Comparison of ENCODE assay signal across 8 cellular contexts in the genomic region with DNA sequence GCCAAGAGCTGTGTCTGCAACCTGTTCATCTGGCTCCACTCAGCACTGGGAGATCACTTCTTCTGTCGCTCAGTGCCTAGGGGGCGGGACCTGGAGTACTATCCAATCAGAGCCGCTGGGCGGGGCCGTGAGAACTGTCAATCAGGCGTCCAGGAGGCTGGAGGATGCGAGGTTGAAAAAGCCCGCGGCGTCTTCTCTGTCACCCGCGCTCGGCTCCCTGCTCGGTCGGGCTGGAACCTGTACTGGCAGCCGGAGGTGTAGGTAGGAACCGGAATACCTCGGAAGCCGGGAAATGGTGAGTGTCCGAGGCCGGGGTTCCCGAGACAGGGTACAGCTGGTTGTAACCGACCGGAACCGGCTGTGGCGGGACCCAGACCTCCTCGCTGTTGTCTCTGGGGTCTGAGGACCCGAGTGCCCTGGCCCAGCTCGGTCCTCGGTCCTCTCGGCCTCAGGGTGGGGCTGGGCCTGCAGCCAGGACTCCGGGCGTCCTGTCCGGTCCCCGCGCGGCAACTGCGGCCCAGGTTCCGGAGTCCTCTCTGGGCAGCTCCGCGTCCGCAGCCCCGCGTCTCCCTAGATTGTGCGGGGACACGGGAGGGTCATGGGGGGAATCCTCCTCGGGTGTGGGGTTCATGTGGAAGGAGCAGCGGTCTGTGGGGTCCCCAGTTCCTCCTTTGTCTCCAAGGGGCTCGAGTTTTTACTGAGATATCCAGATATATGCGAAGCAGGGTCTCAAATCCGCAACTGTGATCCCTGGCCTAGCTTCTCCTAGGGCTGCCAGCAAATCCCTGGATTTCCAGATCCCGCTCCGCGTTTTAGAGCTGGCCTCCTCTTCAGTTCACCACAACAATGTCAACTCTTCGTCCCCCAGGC. TPM values are rescaled to one million over a fixed set of nuclear protein-coding genes. Genes with fewer than 3 reads are reported as not detected.
DNase-seq lines count a peak whose midpoint lies in the region; TF ChIP-seq lines count a peak whose summit lies in the region.

No MANE protein-coding gene starts in this region.

- H3K4me1 ChIP-seq in H9 (ENCODE audit: insufficient read depth, low read length): no peaks in the 10 kb centered on the region

- no peak overlapping the region for H3T11ph ChIP-seq in H9 (ENCODE audit: low read length)

- CTCF ChIA-PET in activated naive CD4-positive, alpha-beta T cell treated with anti-CD3 and anti-CD28 coated beads for 36 hours (lab: Charles Lee): interaction anchor here (0.6 to 1.1 kb wide), 2 partner anchors 79 to 257 kb away, joined by 3 read pairs; no protein-coding TSS in a partner anchor

- peak overlapping the region; percentile 88 to 97 for H3K4me3 Mint-ChIP-seq in H9
- peak overlapping the region; percentile 72 for H3K4me3 Mint-ChIP-seq in activated naive CD4-positive, alpha-beta T cell treated with anti-CD3 and anti-CD28 coated beads for 36 hours

- peak overlapping the region in 2 of 3 experiments; percentile 94 to 99; a peak in 5 of 7 replicates for H3K27ac Mint-ChIP-seq in H9
- H3K27ac Mint-ChIP-seq in activated naive CD4-positive, alpha-beta T cell treated with anti-CD3 and anti-CD28 coated beads for 36 hours: no peak overlapping the region

- in situ Hi-C loops in SK-MEL-5 (cut with HindIII; ENCODE audit: low pct_unique_long_range_greater_than_20kb, low sequenced_read_pairs): no loop called here

- H2BK120ac ChIP-seq in H9 (ENCODE audit: low read depth, low read length, poor library complexity, severe bottlenecking): no peak overlapping the region

- H2AFZ ChIP-seq in H9 (ENCODE audit: low read length): no peak overlapping the region

- intact Hi-C loops in activated naive CD4-positive, alpha-beta T cell treated with anti-CD3 and anti-CD28 coated beads for 36 hours (cut with micrococcal nuclease): no loop called here

- peak overlapping the region; percentile 53 for H3K14ac ChIP-seq in H9 (ENCODE audit: insufficient read depth, low read length)

- H4K5ac ChIP-seq in H9 (ENCODE audit: insufficient read length, low read depth, low read length): no peak overlapping the region

- H2BK12ac ChIP-seq in H9 (ENCODE audit: insufficient read length, low read depth, low read length): no peak overlapping the region

- peak overlapping the region; percentile 25 for H3K4me2 ChIP-seq in H9 (ENCODE audit: insufficient read depth, insufficient read length, low read length)

- H3K18ac ChIP-seq in H9 (ENCODE audit: insufficient read length, low read depth, low read length): peak overlapping the region; percentile 32

- peaks cover 12% of the 10 kb centered on the region for H3K36me3 ChIP-seq in MG63

- no peak overlapping the region for H4K91ac ChIP-seq in H9 (ENCODE audit: insufficient read length, low read depth, low read length)

- H2BK5ac ChIP-seq in H9 (ENCODE audit: insufficient read length, low read length): no peak overlapping the region

- H3K56ac ChIP-seq in H9 (ENCODE audit: insufficient read length, low read depth, low read length): no peak overlapping the region

- H3K27me3 ChIP-seq in H9 (ENCODE audit: insufficient read depth, low read length): no peaks in the 10 kb centered on the region
- no peaks in the 10 kb centered on the region for H3K27me3 ChIP-seq in MG63

- no peak for TF ChIP-seq CTCF in H9 (conservative IDR thresholded peaks at IDR 0.05)

- 0 out of 4 replicates have a peak, but pooled peaks cover 0 to 2% of the 10 kb centered on the region in 2 experiments for H3K4me1 Mint-ChIP-seq in H9
- H3K4me1 Mint-ChIP-seq in activated naive CD4-positive, alpha-beta T cell treated with anti-CD3 and anti-CD28 coated beads for 36 hours (ENCODE audit: low read depth): no peaks in the 10 kb centered on the region

- no peak overlapping the region for H3K4ac ChIP-seq in H9 (ENCODE audit: low read depth, low read length)

- peaks cover 0 to 5% (median 3%) of the 10 kb centered on the region in 3 experiments; a peak in 3 of 7 replicates for H3K36me3 Mint-ChIP-seq in H9 (ENCODE audit: insufficient read depth in 1 of 3, low read depth in 3 of 3)
- no peaks in the 10 kb centered on the region for H3K36me3 Mint-ChIP-seq in activated naive CD4-positive, alpha-beta T cell treated with anti-CD3 and anti-CD28 coated beads for 36 hours (ENCODE audit: low read depth)

- H2BK20ac ChIP-seq in H9 (ENCODE audit: low read depth, low read length, poor library complexity, severe bottlenecking): no peak overlapping the region

- no peak overlapping the region for H3K23ac ChIP-seq in H9 (ENCODE audit: insufficient read length, low read depth, low read length)

- H3K27ac ChIP-seq in H9 (ENCODE audit: insufficient read length, low read depth, low read length): no peak overlapping the region

- no peaks in the 10 kb centered on the region for H3K9me3 Mint-ChIP-seq in H9
- peaks cover 4% of the 10 kb centered on the region for H3K9me3 Mint-ChIP-seq in activated naive CD4-positive, alpha-beta T cell treated with anti-CD3 and anti-CD28 coated beads for 36 hours

- no CpG with 5 or more reads among the region's 55 CpGs for WGBS in H9 (ENCODE audit: extremely low coverage, insufficient read length, low lambda C conversion rate)

- no peaks in the 10 kb centered on the region for H3K79me2 ChIP-seq in H9 (ENCODE audit: insufficient read depth, low read length)

- no peak overlapping the region for H2AK5ac ChIP-seq in H9 (ENCODE audit: insufficient read length, low read length)

- H4K8ac ChIP-seq in H9 (replicated peaks; ENCODE audit: insufficient read length, low read depth, low read length): no peak overlapping the region

- no peaks in the 10 kb centered on the region for H3K79me1 ChIP-seq in H9 (ENCODE audit: insufficient read depth, low read depth, low read length, poor library complexity, severe bottlenecking)

- H3K4me3 ChIP-seq in MG63: peak overlapping the region; percentile 78

- H3K9me3 ChIP-seq in H9 (ENCODE audit: control insufficient read depth, low read depth, low read length) (no peaks in the 10 kb centered on the region), MG63 (peaks cover 11% of the 10 kb centered on the region; the same call in 1 of the 2 replicates)

- H2BK15ac ChIP-seq in H9 (ENCODE audit: low read depth, low read length): no peak overlapping the region

- H3K9ac ChIP-seq in H9 (ENCODE audit: extremely low read depth, insufficient read length, low read length): peak overlapping the region; percentile 68

- peak; percentile 94 for DNase-seq in Daoy (ENCODE audit: low read depth)
- DNase-seq in H9: peak; percentile 98
- DNase-seq in MG63: peak; percentile 98
- DNase-seq in SK-MEL-5 (ENCODE audit: low read depth, low spot score): peak; percentile 92
- DNase-seq in activated naive CD4-positive, alpha-beta T cell treated with anti-CD3 and anti-CD28 coated beads for 36 hours: peak; percentile 97
- DNase-seq in globus pallidus (ENCODE audit: low spot score): peak; percentile 90
- DNase-seq in nucleus accumbens (lab: John Stamatoyannopoulos, UW): peak; percentile 48 to 98 (median 86)
- DNase-seq in superior temporal gyrus (ENCODE audit: extremely low spot score): peak; percentile 93

- no peaks in the 10 kb centered on the region for H3K23me2 ChIP-seq in H9 (ENCODE audit: insufficient read length, low read depth, low read length, poor library complexity, severe bottlenecking)

- no peaks in the 10 kb centered on the region for H4K20me1 ChIP-seq in H9 (ENCODE audit: control insufficient read depth, insufficient read depth, insufficient read length)

- H3K27me3 Mint-ChIP-seq in H9 (ENCODE audit: low read depth): no peaks in the 10 kb centered on the region
- H3K27me3 Mint-ChIP-seq in activated naive CD4-positive, alpha-beta T cell treated with anti-CD3 and anti-CD28 coated beads for 36 hours (ENCODE audit: low read depth): peaks cover 18% of the 10 kb centered on the region

RNA-seq across cellular contexts. Expression of a gene that starts 42.6 kb away (rescaled TPM):
- total RNA-seq in Daoy (2014; rRNA removed; shearing (Covaris generic)): 15.4 and 23.0 TPM in 2 replicates
- 12.2 and 12.8 TPM in 2 replicates for total RNA-seq in H9 (2021)
- total RNA-seq in MG63 (2014; rRNA removed; shearing (Covaris generic); ENCODE audit: low replicate concordance): 32.4 and 33.2 TPM in 2 replicates
- 12.6 and 13.2 TPM in 2 replicates for total RNA-seq in SK-MEL-5 (2014; rRNA removed; shearing (Covaris generic))
- 4.1 and 4.3 TPM in 2 replicates for polyA plus RNA-seq in SK-MEL-5 (2015; cell fraction: cytosol; rRNA removed)
- 4.9 and 6.7 TPM in 2 replicates for polyA plus RNA-seq in SK-MEL-5 (2015; cell fraction: nucleus; rRNA removed)
- total RNA-seq in activated naive CD4-positive, alpha-beta T cell treated with anti-CD3 and anti-CD28 coated beads for 36 hours: 1 to 10 TPM; 4.3 to 5.0 TPM
